13 cellular contexts compared by ENCODE assay signal in genomic region chr2:223586261-223586660, GRCh38. TPM values are rescaled to one million over a fixed set of nuclear protein-coding genes. Genes with fewer than 3 reads are reported as not detected.
DNase-seq lines count a peak whose midpoint lies in the region; ATAC-seq and TF ChIP-seq lines count a peak whose summit lies in the region.
"Had no signal": no experiment of that assay in that cellular context is flagged by ENCODE, and none has a peak within 500 bp of the region (broad histone marks: within the 10 kb centered on the region; RNA-seq: fewer than 3 reads in every experiment).

No MANE protein-coding gene starts in this region.

- DNase-seq in AG04450 (ENCODE audit: low read depth, low spot score) (peak; percentile 49), H4 (ENCODE audit: low spot score) (peak; percentile 10), NOMO-1 treated with dmso at 0.1 percent for 144 hours (lab: John Stamatoyannopoulos, UW; ENCODE audit: unreplicated experiment) (peak; percentile 2), fibroblast of lung (ENCODE audit: low read depth in 2 of 2) (peak; percentile 83 to 95), mesendoderm (no peak)
- no peak for DNase-seq in activated naive CD4-positive, alpha-beta T cell treated with Interleukin-2 at 50 U/mL for 16 hours
- DNase-seq: amygdala; erythroblast; stimulated activated naive CD4-positive, alpha-beta T cell; T-helper 1 cell had no signal

- H3K27ac ChIP-seq in AG04450 (ENCODE audit: low read depth, low read length) (no peak overlapping the region), fibroblast of lung (ENCODE audit: insufficient read depth, low read length) (no peak overlapping the region), mesendoderm (ENCODE audit: low read depth, low read length) (no peak overlapping the region)
- H3K27ac ChIP-seq: neutrophil had no signal

- no peak overlapping the region for H3K56ac ChIP-seq in mesendoderm (ENCODE audit: low read length)

- H4K8ac ChIP-seq in mesendoderm (ENCODE audit: low read depth, low read length) = no peak overlapping the region

- TF ChIP-seq CTCF in AG04450 (IDR thresholded peaks at IDR 0.05; ENCODE audit: low read depth, low read length) = no peak
- TF ChIP-seq CTCF in fibroblast of lung (conservative IDR thresholded peaks at IDR 0.05 in 1 of 2, IDR thresholded peaks at IDR 0.05 in 1 of 2; ENCODE audit: low read depth in 1 of 2, low read length in 2 of 2) = no peak

- H2BK5ac ChIP-seq in mesendoderm (ENCODE audit: low read length) = no peak overlapping the region

- H3K79me2 ChIP-seq in fibroblast of lung (ENCODE audit: control insufficient read depth, insufficient read depth, low read length) (no peaks in the 10 kb centered on the region), mesendoderm (ENCODE audit: control insufficient read depth, insufficient read depth, low read length) (no peaks in the 10 kb centered on the region)

- H3K79me1 ChIP-seq in mesendoderm (ENCODE audit: low read length) = no peaks in the 10 kb centered on the region

- H3K4me3 ChIP-seq in AG04450 (ENCODE audit: low read depth, low read length) = no peak overlapping the region
- no peak overlapping the region for H3K4me3 ChIP-seq in fibroblast of lung (replicated peaks in 1 of 4; ENCODE audit: control extremely low read depth in 1 of 4, insufficient read depth in 1 of 4, low read depth in 3 of 4, low read length in 4 of 4)
- H3K4me3 ChIP-seq in mesendoderm (ENCODE audit: low read length) = no peak overlapping the region

- H3K27me3 ChIP-seq in AG04450 (ENCODE audit: control insufficient read depth, insufficient read depth, low read length) = peaks cover 2% of the 10 kb centered on the region
- no peaks in the 10 kb centered on the region for H3K27me3 ChIP-seq in fibroblast of lung (ENCODE audit: control insufficient read depth, insufficient read depth, low read length)
- H3K27me3 ChIP-seq in mesendoderm (ENCODE audit: insufficient read depth, low read length, poor library complexity) = no peaks in the 10 kb centered on the region

- H3K9ac ChIP-seq in fibroblast of lung (ENCODE audit: insufficient read depth, low read length) (no peak overlapping the region), mesendoderm (ENCODE audit: low read length) (no peak overlapping the region)

- ATAC-seq in HG02981 (IDR thresholded peaks at IDR 0.05; ENCODE audit: unreplicated experiment) (no peak), HG03280 (IDR thresholded peaks at IDR 0.05; ENCODE audit: unreplicated experiment) (no peak)

- no peak overlapping the region for H3K23ac ChIP-seq in mesendoderm (ENCODE audit: low read length)

- H2BK120ac ChIP-seq in mesendoderm (ENCODE audit: low read depth, low read length) = no peak overlapping the region

- no peak overlapping the region for H4K5ac ChIP-seq in mesendoderm (ENCODE audit: low read length)

- H3K4me2 ChIP-seq in fibroblast of lung (ENCODE audit: extremely low read depth, insufficient read depth, low read length) (peak overlapping the region; percentile 20), mesendoderm (ENCODE audit: low read length) (no peak overlapping the region)

- no peak overlapping the region for H3K4ac ChIP-seq in mesendoderm (ENCODE audit: low read depth, low read length)

- no peak overlapping the region for H2BK15ac ChIP-seq in mesendoderm (replicated peaks; ENCODE audit: low read depth)

- no peak overlapping the region for H2AK5ac ChIP-seq in mesendoderm (ENCODE audit: low read length)

- H3K4me1 ChIP-seq in fibroblast of lung (ENCODE audit: control insufficient read depth, extremely low read depth, insufficient read depth, low read length) (peaks cover 5% of the 10 kb centered on the region), mesendoderm (ENCODE audit: control insufficient read depth, low read depth, low read length) (no peaks in the 10 kb centered on the region)

- H4K20me1 ChIP-seq in fibroblast of lung (ENCODE audit: control insufficient read depth, extremely low read depth, insufficient read depth, low read length) = no peaks in the 10 kb centered on the region

- H3K36me3 ChIP-seq in fibroblast of lung (ENCODE audit: control insufficient read depth, insufficient read depth, low read length) (no peaks in the 10 kb centered on the region), mesendoderm (ENCODE audit: control insufficient read depth, insufficient read depth, low read length) (no peaks in the 10 kb centered on the region)
- H3K36me3 ChIP-seq: neutrophil had no signal

- H2AFZ ChIP-seq in fibroblast of lung (ENCODE audit: low read length) = no peak overlapping the region

- CTCF ChIA-PET in AG04450 (lab: Charles Lee) = interaction anchor here (0.9 to 1.0 kb wide), 2 partner anchors 9 to 16 kb away, joined by 3 to 4 read pairs; partner anchors contain the start of gene SCG2

- WGBS in mesendoderm (ENCODE audit: extremely low coverage, insufficient coverage, low lambda C conversion rate) = no CpG with 5 or more reads among the region's 2 CpGs

- H3K9me3 ChIP-seq in AG04450 (ENCODE audit: control insufficient read depth, insufficient read depth, low read length) (no peaks in the 10 kb centered on the region), fibroblast of lung (ENCODE audit: control insufficient read depth, insufficient read depth, low read depth, low read length) (no peaks in the 10 kb centered on the region)
- H3K9me3 ChIP-seq: neutrophil had no signal

- POLR2A ChIA-PET in AG04450 (lab: Yijun Ruan, JAX) = no interaction called here

- H3K18ac ChIP-seq in mesendoderm (ENCODE audit: low read length) = no peak overlapping the region

RNA-seq across cellular contexts. Expression of gene SCG2, which starts 15.9 kb away (rescaled TPM):
- polyA plus RNA-seq in AG04450 (2011; rRNA removed) = 1.5 and 1.8 TPM in 2 replicates
- 0.56 and 0.78 TPM in 2 replicates for polyA minus RNA-seq in AG04450 (2011; rRNA and poly(A)+ RNA removed)
- 0.62 and 1.1 TPM in 2 replicates for total RNA-seq in H4 (2014; rRNA removed; shearing (Covaris generic))
- 0.66 and 2.1 TPM in 2 replicates for total RNA-seq in fibroblast of lung
- 1.4 and 2.9 TPM in 2 replicates for polyA plus RNA-seq in fibroblast of lung
- 1.2 and 1.8 TPM in 2 replicates for polyA plus RNA-seq in fibroblast of lung (2012)
- not detected in 2 replicates for polyA minus RNA-seq in fibroblast of lung (ENCODE audit: low replicate concordance)
- 2.3 TPM for polyA plus RNA-seq in mesendoderm (2013, experiment 1 of 2)
- polyA plus RNA-seq in mesendoderm (2013, experiment 2 of 2) = 2.3 TPM

Comparison
In these comparisons a context has a peak if more than half of its experiments do, and no peak if none do; other contexts are left out.
1. DNase-seq: peak in AG04450 (single experiment), H4 (single experiment), NOMO-1 treated with dmso at 0.1 percent for 144 hours (single experiment) and fibroblast of lung (2 of 2); none in activated naive CD4-positive, alpha-beta T cell treated with Interleukin-2 at 50 U/mL for 16 hours (single experiment) and mesendoderm (single experiment).